ENCODE assay signal across 1 cellular context in genomic region chr22:44676441-44677298, GRCh38.
TF ChIP-seq lines count a peak whose summit lies in the region.

No MANE protein-coding gene starts in this region.

TF ChIP-seq in K562, 482 proteins besides CTCF, POLR2A, EP300 and RAD21 (continued from another document and continues in another):
- TF ChIP-seq ZNF318 (IDR thresholded peaks at IDR 0.05; ENCODE audit: borderline replicate concordance in 1 of 2, low read depth in 1 of 2), result no peak
- TF ChIP-seq GATAD2A (IDR thresholded peaks at IDR 0.05), result peak; percentile 46; the same call in 1 of the 2 replicates
- no peak for TF ChIP-seq DEAF1 (CRISPR knock-in tag; IDR thresholded peaks at IDR 0.05)
- no peak for TF ChIP-seq MCM5 (IDR thresholded peaks at IDR 0.05; ENCODE audit: low read depth)
- TF ChIP-seq ZNF780A (CRISPR knock-in tag; IDR thresholded peaks at IDR 0.05), result no peak
- peak; percentile 85 for TF ChIP-seq ZNF395 (CRISPR knock-in tag; IDR thresholded peaks at IDR 0.05)
- TF ChIP-seq HSF4 (CRISPR knock-in tag; IDR thresholded peaks at IDR 0.05; ENCODE audit: borderline replicate concordance), result no peak
- TF ChIP-seq ARID4B (CRISPR knock-in tag; IDR thresholded peaks at IDR 0.05), result peak; percentile 75; the same call in 1 of the 2 replicates
- no peak for TF ChIP-seq ZC3H11A (IDR thresholded peaks at IDR 0.05; ENCODE audit: low read depth, low read length)
- TF ChIP-seq AFF4 (CRISPR knock-in tag; IDR thresholded peaks at IDR 0.05), result no peak
- no peak for TF ChIP-seq HDAC8 (tag; IDR thresholded peaks at IDR 0.05)
- TF ChIP-seq TEAD4 (IDR thresholded peaks at IDR 0.05; ENCODE audit: low read length), result peak; percentile 96
- TF ChIP-seq TEAD4 (CRISPR knock-in tag; IDR thresholded peaks at IDR 0.05; ENCODE audit: borderline replicate concordance), result no peak
- TF ChIP-seq BDP1 (IDR thresholded peaks at IDR 0.05; ENCODE audit: insufficient read depth, insufficient read length), result no peak
- TF ChIP-seq CREM (IDR thresholded peaks at IDR 0.05; ENCODE audit: low read depth), result peak; percentile 50; the same call in 1 of the 2 replicates
- no peak for TF ChIP-seq ZNF133 (CRISPR knock-in tag; IDR thresholded peaks at IDR 0.05)
- TF ChIP-seq MTF1 (CRISPR knock-in tag; IDR thresholded peaks at IDR 0.05; ENCODE audit: borderline replicate concordance), result no peak
- no peak for TF ChIP-seq YBX1 (IDR thresholded peaks at IDR 0.05)
- TF ChIP-seq ZNF165 (CRISPR knock-in tag; IDR thresholded peaks at IDR 0.05; ENCODE audit: borderline replicate concordance), result no peak
- TF ChIP-seq SMARCC2 (IDR thresholded peaks at IDR 0.05; ENCODE audit: low read depth), result peak; percentile 85
- no peak for TF ChIP-seq ZNF3 (CRISPR knock-in tag; IDR thresholded peaks at IDR 0.05)
- 0 out of 2 replicates have a peak, but pooled peaks have one; percentile 17 for TF ChIP-seq ZNF134 (CRISPR knock-in tag; conservative IDR thresholded peaks at IDR 0.05)
- TF ChIP-seq LARP7 (IDR thresholded peaks at IDR 0.05), result no peak; the same call in 1 of the 2 replicates
- TF ChIP-seq ZBTB17 (CRISPR knock-in tag; IDR thresholded peaks at IDR 0.05), result 0 out of 2 replicates have a peak, but pooled peaks have one; percentile 27
- TF ChIP-seq FOS (IDR thresholded peaks at IDR 0.05; ENCODE audit: extremely low read depth, insufficient read length), result no peak
- no peak for TF ChIP-seq NR4A1 (CRISPR knock-in tag; IDR thresholded peaks at IDR 0.05)
- TF ChIP-seq NR4A1 (tag; IDR thresholded peaks at IDR 0.05), result peak; percentile 68
- TF ChIP-seq ZNF232 (CRISPR knock-in tag; IDR thresholded peaks at IDR 0.05), result 0 out of 2 replicates have a peak, but pooled peaks have one; percentile 74
- no peak for TF ChIP-seq KAT2B (IDR thresholded peaks at IDR 0.05; ENCODE audit: low read depth, low read length)
- TF ChIP-seq ZNF511 (CRISPR knock-in tag; IDR thresholded peaks at IDR 0.05), result 0 out of 2 replicates have a peak, but pooled peaks have one; percentile 52
- no peak for TF ChIP-seq NR1H2 (CRISPR knock-in tag; IDR thresholded peaks at IDR 0.05)
- TF ChIP-seq ZSCAN29 (IDR thresholded peaks at IDR 0.05), result no peak
- TF ChIP-seq HOMEZ (CRISPR knock-in tag; IDR thresholded peaks at IDR 0.05), result no peak
- peak in 1 of 2 experiments; percentile 98; a peak in 3 of 4 replicates for TF ChIP-seq FOXK2 (conservative IDR thresholded peaks at IDR 0.05 in 1 of 2, IDR thresholded peaks at IDR 0.05 in 1 of 2; ENCODE audit: low read depth in 2 of 2)
- TF ChIP-seq MEF2A (IDR thresholded peaks at IDR 0.05; ENCODE audit: control insufficient read depth, low read depth, low read length), result no peak
- no peak for TF ChIP-seq TAF15 (IDR thresholded peaks at IDR 0.05; ENCODE audit: low read depth, low read length)
- TF ChIP-seq KLF13 (tag; IDR thresholded peaks at IDR 0.05; ENCODE audit: borderline replicate concordance, low read depth), result no peak
- TF ChIP-seq NR2C1 (IDR thresholded peaks at IDR 0.05), result no peak; the same call in 1 of the 2 replicates
- TF ChIP-seq NR2C1 (tag; IDR thresholded peaks at IDR 0.05), result peak; percentile 30; the same call in 1 of the 2 replicates
- peak; percentile 69 for TF ChIP-seq POLR2G (IDR thresholded peaks at IDR 0.05; ENCODE audit: low read depth, low read length)
- TF ChIP-seq FOXP1 (CRISPR knock-in tag; IDR thresholded peaks at IDR 0.05), result peak; percentile 82; the same call in 1 of the 2 replicates
